ENCODE assay signal across 1 cellular context in genomic region chr13:72545030-72545719, GRCh38.
TF ChIP-seq lines count a peak whose summit lies in the region.

No MANE protein-coding gene starts in this region.

TF ChIP-seq in HepG2, 621 proteins besides CTCF, POLR2A, EP300 and RAD21 (continued from another document and continues in another):
- TF ChIP-seq, protein P1, sequence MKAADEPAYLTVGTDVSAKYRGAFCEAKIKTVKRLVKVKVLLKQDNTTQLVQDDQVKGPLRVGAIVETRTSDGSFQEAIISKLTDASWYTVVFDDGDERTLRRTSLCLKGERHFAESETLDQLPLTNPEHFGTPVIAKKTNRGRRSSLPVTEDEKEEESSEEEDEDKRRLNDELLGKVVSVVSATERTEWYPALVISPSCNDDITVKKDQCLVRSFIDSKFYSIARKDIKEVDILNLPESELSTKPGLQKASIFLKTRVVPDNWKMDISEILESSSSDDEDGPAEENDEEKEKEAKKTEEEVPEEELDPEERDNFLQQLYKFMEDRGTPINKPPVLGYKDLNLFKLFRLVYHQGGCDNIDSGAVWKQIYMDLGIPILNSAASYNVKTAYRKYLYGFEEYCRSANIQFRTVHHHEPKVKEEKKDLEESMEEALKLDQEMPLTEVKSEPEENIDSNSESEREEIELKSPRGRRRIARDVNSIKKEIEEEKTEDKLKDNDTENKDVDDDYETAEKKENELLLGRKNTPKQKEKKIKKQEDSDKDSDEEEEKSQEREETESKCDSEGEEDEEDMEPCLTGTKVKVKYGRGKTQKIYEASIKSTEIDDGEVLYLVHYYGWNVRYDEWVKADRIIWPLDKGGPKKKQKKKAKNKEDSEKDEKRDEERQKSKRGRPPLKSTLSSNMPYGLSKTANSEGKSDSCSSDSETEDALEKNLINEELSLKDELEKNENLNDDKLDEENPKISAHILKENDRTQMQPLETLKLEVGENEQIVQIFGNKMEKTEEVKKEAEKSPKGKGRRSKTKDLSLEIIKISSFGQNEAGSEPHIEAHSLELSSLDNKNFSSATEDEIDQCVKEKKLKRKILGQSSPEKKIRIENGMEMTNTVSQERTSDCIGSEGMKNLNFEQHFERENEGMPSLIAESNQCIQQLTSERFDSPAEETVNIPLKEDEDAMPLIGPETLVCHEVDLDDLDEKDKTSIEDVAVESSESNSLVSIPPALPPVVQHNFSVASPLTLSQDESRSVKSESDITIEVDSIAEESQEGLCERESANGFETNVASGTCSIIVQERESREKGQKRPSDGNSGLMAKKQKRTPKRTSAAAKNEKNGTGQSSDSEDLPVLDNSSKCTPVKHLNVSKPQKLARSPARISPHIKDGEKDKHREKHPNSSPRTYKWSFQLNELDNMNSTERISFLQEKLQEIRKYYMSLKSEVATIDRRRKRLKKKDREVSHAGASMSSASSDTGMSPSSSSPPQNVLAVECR (CRISPR knock-in tag; IDR thresholded peaks at IDR 0.05; ENCODE audit: borderline replicate concordance) = no peak
- TF ChIP-seq TSC22D2 (CRISPR knock-in tag; IDR thresholded peaks at IDR 0.05; ENCODE audit: borderline replicate concordance) (no peak), NONO (IDR thresholded peaks at IDR 0.05) (no peak), NONO (CRISPR knock-in tag; conservative IDR thresholded peaks at IDR 0.05) (peak; percentile 78), ZFYVE20 (CRISPR knock-in tag; IDR thresholded peaks at IDR 0.05; ENCODE audit: borderline replicate concordance, low read depth) (no peak), JUN (CRISPR knock-in tag; IDR thresholded peaks at IDR 0.05) (no peak), SMAD9 (CRISPR knock-in tag; IDR thresholded peaks at IDR 0.05) (no peak), ZNF800 (CRISPR knock-in tag; IDR thresholded peaks at IDR 0.05) (0 out of 2 replicates have a peak, but pooled peaks have one; percentile 41), ZNF720 (CRISPR knock-in tag; IDR thresholded peaks at IDR 0.05) (no peak), ZNF441 (CRISPR knock-in tag; IDR thresholded peaks at IDR 0.05; ENCODE audit: borderline replicate concordance) (0 out of 2 replicates have a peak, but pooled peaks have one; percentile 42), ATF1 (CRISPR knock-in tag; IDR thresholded peaks at IDR 0.05) (0 out of 2 replicates have a peak, but pooled peaks have one; percentile 24), ZNF343 (CRISPR knock-in tag; IDR thresholded peaks at IDR 0.05) (no peak), ZNF790 (CRISPR knock-in tag; IDR thresholded peaks at IDR 0.05; ENCODE audit: borderline replicate concordance) (no peak), HNRNPK (IDR thresholded peaks at IDR 0.05; ENCODE audit: low read depth, low read length, poor library complexity, severe bottlenecking) (no peak), RFX5 (IDR thresholded peaks at IDR 0.05; ENCODE audit: low read depth, low read length) (no peak), RBM22 (optimal IDR thresholded peaks at IDR 0.05; ENCODE audit: low read length) (no peak), SSRP1 (CRISPR knock-in tag; IDR thresholded peaks at IDR 0.05) (no peak), ZNF451 (CRISPR knock-in tag; IDR thresholded peaks at IDR 0.05) (no peak), GATA4 (IDR thresholded peaks at IDR 0.05; ENCODE audit: borderline replicate concordance, low read depth) (peak; percentile 35; the same call in 1 of the 2 replicates), IRF9 (CRISPR knock-in tag; IDR thresholded peaks at IDR 0.05; ENCODE audit: borderline replicate concordance) (no peak), ZNF263 (CRISPR knock-in tag; IDR thresholded peaks at IDR 0.05) (no peak), NR0B2 (CRISPR knock-in tag; IDR thresholded peaks at IDR 0.05) (no peak), POGK (CRISPR knock-in tag; conservative IDR thresholded peaks at IDR 0.05) (no peak), FOXP1 (IDR thresholded peaks at IDR 0.05) (no peak), FOXP1 (CRISPR knock-in tag; IDR thresholded peaks at IDR 0.05) (peak; percentile 64; the same call in 1 of the 2 replicates), ZNF33A (CRISPR knock-in tag; IDR thresholded peaks at IDR 0.05; ENCODE audit: borderline replicate concordance) (peak; percentile 21; the same call in 1 of the 2 replicates), ZNF605 (CRISPR knock-in tag; IDR thresholded peaks at IDR 0.05) (no peak), BCL6 (CRISPR knock-in tag; IDR thresholded peaks at IDR 0.05) (peak; percentile 66), ZMAT3 (CRISPR knock-in tag; conservative IDR thresholded peaks at IDR 0.05) (no peak), ZNF225 (CRISPR knock-in tag; IDR thresholded peaks at IDR 0.05) (no peak), IRF2 (CRISPR knock-in tag; IDR thresholded peaks at IDR 0.05) (peak; percentile 73; the same call in 1 of the 2 replicates), ZNF766 (CRISPR knock-in tag; IDR thresholded peaks at IDR 0.05; ENCODE audit: borderline replicate concordance) (no peak), POLR2G (IDR thresholded peaks at IDR 0.05; ENCODE audit: low read depth, low read length) (no peak), ZFP1 (CRISPR knock-in tag; IDR thresholded peaks at IDR 0.05) (no peak), MED8 (CRISPR knock-in tag; IDR thresholded peaks at IDR 0.05; ENCODE audit: insufficient replicate concordance) (no peak), GLI4 (CRISPR knock-in tag; IDR thresholded peaks at IDR 0.05; ENCODE audit: borderline replicate concordance) (no peak), SKIL (CRISPR knock-in tag; IDR thresholded peaks at IDR 0.05; ENCODE audit: borderline replicate concordance) (no peak), CREBL2 (CRISPR knock-in tag; IDR thresholded peaks at IDR 0.05; ENCODE audit: borderline replicate concordance) (no peak), ARNT2 (CRISPR knock-in tag; IDR thresholded peaks at IDR 0.05; ENCODE audit: low read depth) (no peak), PHB2 (IDR thresholded peaks at IDR 0.05; ENCODE audit: partially characterized antibody) (no peak)
- TF ChIP-seq, protein P2, sequence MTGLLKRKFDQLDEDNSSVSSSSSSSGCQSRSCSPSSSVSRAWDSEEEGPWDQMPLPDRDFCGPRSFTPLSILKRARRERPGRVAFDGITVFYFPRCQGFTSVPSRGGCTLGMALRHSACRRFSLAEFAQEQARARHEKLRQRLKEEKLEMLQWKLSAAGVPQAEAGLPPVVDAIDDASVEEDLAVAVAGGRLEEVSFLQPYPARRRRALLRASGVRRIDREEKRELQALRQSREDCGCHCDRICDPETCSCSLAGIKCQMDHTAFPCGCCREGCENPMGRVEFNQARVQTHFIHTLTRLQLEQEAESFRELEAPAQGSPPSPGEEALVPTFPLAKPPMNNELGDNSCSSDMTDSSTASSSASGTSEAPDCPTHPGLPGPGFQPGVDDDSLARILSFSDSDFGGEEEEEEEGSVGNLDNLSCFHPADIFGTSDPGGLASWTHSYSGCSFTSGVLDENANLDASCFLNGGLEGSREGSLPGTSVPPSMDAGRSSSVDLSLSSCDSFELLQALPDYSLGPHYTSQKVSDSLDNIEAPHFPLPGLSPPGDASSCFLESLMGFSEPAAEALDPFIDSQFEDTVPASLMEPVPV (CRISPR knock-in tag; IDR thresholded peaks at IDR 0.05) = no peak
- TF ChIP-seq, protein P3, sequence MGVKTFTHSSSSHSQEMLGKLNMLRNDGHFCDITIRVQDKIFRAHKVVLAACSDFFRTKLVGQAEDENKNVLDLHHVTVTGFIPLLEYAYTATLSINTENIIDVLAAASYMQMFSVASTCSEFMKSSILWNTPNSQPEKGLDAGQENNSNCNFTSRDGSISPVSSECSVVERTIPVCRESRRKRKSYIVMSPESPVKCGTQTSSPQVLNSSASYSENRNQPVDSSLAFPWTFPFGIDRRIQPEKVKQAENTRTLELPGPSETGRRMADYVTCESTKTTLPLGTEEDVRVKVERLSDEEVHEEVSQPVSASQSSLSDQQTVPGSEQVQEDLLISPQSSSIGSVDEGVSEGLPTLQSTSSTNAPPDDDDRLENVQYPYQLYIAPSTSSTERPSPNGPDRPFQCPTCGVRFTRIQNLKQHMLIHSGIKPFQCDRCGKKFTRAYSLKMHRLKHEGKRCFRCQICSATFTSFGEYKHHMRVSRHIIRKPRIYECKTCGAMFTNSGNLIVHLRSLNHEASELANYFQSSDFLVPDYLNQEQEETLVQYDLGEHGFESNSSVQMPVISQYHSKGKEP (CRISPR knock-in tag; IDR thresholded peaks at IDR 0.05) = no peak
- TF ChIP-seq, protein P4, sequence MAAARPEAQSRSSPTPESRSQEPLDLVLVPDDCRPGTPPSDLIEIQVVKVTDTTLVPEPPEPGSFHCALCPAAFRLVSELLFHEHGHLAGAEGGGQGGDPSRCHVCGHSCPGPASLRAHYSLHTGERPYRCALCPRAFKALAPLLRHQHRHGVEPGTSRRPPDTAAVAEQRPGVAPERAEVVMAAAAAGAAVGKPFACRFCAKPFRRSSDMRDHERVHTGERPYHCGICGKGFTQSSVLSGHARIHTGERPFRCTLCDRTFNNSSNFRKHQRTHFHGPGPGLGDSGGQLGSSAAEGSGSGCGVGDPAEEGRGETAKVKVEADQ (CRISPR knock-in tag; IDR thresholded peaks at IDR 0.05; ENCODE audit: borderline replicate concordance) = no peak
- TF ChIP-seq, protein P5, sequence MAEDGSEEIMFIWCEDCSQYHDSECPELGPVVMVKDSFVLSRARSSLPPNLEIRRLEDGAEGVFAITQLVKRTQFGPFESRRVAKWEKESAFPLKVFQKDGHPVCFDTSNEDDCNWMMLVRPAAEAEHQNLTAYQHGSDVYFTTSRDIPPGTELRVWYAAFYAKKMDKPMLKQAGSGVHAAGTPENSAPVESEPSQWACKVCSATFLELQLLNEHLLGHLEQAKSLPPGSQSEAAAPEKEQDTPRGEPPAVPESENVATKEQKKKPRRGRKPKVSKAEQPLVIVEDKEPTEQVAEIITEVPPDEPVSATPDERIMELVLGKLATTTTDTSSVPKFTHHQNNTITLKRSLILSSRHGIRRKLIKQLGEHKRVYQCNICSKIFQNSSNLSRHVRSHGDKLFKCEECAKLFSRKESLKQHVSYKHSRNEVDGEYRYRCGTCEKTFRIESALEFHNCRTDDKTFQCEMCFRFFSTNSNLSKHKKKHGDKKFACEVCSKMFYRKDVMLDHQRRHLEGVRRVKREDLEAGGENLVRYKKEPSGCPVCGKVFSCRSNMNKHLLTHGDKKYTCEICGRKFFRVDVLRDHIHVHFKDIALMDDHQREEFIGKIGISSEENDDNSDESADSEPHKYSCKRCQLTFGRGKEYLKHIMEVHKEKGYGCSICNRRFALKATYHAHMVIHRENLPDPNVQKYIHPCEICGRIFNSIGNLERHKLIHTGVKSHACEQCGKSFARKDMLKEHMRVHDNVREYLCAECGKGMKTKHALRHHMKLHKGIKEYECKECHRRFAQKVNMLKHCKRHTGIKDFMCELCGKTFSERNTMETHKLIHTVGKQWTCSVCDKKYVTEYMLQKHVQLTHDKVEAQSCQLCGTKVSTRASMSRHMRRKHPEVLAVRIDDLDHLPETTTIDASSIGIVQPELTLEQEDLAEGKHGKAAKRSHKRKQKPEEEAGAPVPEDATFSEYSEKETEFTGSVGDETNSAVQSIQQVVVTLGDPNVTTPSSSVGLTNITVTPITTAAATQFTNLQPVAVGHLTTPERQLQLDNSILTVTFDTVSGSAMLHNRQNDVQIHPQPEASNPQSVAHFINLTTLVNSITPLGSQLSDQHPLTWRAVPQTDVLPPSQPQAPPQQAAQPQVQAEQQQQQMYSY (CRISPR knock-in tag; IDR thresholded peaks at IDR 0.05) = peak; percentile 35; the same call in 1 of the 2 replicates
